34 cellular contexts compared by ENCODE assay signal in the genomic region with DNA sequence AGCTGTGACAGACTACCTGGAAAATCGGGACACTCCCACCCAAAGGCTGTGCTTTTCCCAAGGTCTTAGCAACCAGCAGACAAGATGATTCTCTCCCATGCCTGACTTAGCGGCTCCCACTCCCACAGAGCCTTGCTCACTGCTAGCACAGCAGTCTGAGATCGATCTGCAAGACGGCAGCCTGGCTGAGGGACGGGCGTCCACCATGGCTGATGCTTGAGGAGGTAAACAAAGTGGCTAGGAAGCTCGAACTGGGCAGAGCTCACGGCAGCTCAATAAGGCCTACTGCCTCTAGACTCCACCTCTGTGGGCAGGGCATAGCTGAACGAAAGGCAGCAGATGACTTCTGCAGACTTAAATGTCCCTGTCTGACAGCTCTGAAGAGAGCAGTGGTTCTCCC.
"Had no signal": no experiment of that assay in that cellular context is flagged by ENCODE, and none has a peak within 500 bp of the region (broad histone marks: within the 10 kb centered on the region; RNA-seq: fewer than 3 reads in every experiment).

No MANE protein-coding gene starts in this region.

- H3K36me3 ChIP-seq: MG63 had no signal

- DNase-seq: Karpas-422, Kasumi-1, MG63, MM.1S, MV-4-11, NCI-H1048, NCI-H1092, NCI-H1092 treated with DMSO at 0.1 percent for 48 hours, NCI-H1105, NCI-H1105 treated with DMSO at 0.1 percent for 48 hours, NCI-H1417, NCI-H1417 treated with DMSO at 0.1 percent for 48 hours, NCI-H1436, NCI-H1436 treated with DMSO at 0.1 percent for 48 hours, NCI-H146, NCI-H1694, NCI-H1694 treated with DMSO at 0.1 percent for 48 hours, NCI-H187, NCI-H187 treated with DMSO at 0.1 percent for 48 hours, NCI-H1930, NCI-H2029, NCI-H2029 treated with DMSO at 0.1 percent for 48 hours, NCI-H2081, NCI-H2081 treated with DMSO at 0.1 percent for 48 hours, NCI-H2107, NCI-H2171, NCI-H2171 treated with DMSO at 0.1 percent for 48 hours, NCI-H2227 treated with DMSO at 0.1 percent for 48 hours, NCI-H226, NCI-H345, NCI-H446, NCI-H446 treated with DMSO at 0.1 percent for 48 hours, NCI-H510A, NCI-H510A treated with DMSO at 0.1 percent for 48 hours had no signal

- H3K9me3 ChIP-seq: MG63 had no signal

- H3K27me3 ChIP-seq: MG63 had no signal

- H3K4me3 ChIP-seq: MG63 had no signal
